In the genomic region with DNA sequence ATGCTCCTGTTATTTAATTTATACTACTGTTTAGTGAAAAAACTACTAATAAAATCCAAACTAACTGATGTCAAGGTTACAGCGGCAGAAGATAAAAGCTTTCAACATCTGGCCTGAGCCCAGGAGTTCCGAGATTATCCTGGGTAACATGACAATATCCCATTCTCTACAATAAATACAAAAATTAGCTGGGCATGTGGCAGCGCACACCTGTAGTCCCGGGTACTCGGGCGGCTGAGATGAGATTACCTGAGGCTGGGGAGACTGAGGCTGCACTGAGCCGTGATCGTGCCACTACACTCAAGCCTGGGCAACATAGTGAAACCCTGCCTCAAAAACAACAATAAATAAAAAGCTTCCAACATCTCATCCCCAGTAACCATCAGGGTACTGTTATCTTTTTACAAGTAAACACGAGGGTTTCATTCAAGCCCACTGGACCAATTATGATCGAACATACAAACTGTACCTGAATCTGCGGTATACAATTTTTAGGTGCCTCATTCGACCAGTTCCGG, we compare ENCODE assay signal across 9 cellular contexts. TPM values are rescaled to one million over a fixed set of nuclear protein-coding genes. Genes with fewer than 3 reads are reported as not detected.
DNase-seq lines count a peak whose midpoint lies in the region; ATAC-seq and TF ChIP-seq lines count a peak whose summit lies in the region.
"Had no signal": no experiment of that assay in that cellular context is flagged by ENCODE, and none has a peak within 500 bp of the region (broad histone marks: within the 10 kb centered on the region; RNA-seq: fewer than 3 reads in every experiment).

No MANE protein-coding gene starts in this region.

- H3K36me3 Mint-ChIP-seq in Calu3 (ENCODE audit: insufficient read depth, unreplicated experiment) = peaks cover 69% of the 10 kb centered on the region

- no peak for DNase-seq in Calu3
- no peak for DNase-seq in PC-9
- DNase-seq in epithelial cell of proximal tubule (ENCODE audit: low read depth) = no peak
- no peak for DNase-seq in activated CD4-positive, CD25-positive, alpha-beta regulatory T cell treated with anti-CD3 and anti-CD28 coated beads, Interleukin-2, amount 50 U/mL, for 72 hours
- no peak for DNase-seq in NCI-H2081 treated with DMSO at 0.1 percent for 48 hours (lab: John Stamatoyannopoulos, UW)
- DNase-seq: posterior cingulate gyrus had no signal

- no peaks in the 10 kb centered on the region for H3K27me3 ChIP-seq in PC-9 (ENCODE audit: insufficient read depth, low read depth)
- no peaks in the 10 kb centered on the region for H3K27me3 ChIP-seq in parathyroid adenoma (ENCODE audit: control insufficient read depth, insufficient read depth, low read length)

- H3K27ac Mint-ChIP-seq in Calu3 (ENCODE audit: unreplicated experiment) = peak overlapping the region; percentile 98

- H3K36me3 ChIP-seq in PC-9 (ENCODE audit: low read depth) = peaks cover 57% of the 10 kb centered on the region
- H3K36me3 ChIP-seq in parathyroid adenoma (ENCODE audit: control insufficient read depth, insufficient read depth, low read length) = no peaks in the 10 kb centered on the region

- H3K9me2 ChIP-seq in PC-9 (ENCODE audit: insufficient read depth) = no peaks in the 10 kb centered on the region

- H3K9me3 ChIP-seq in PC-9 (ENCODE audit: insufficient read depth, low read depth) (no peaks in the 10 kb centered on the region), parathyroid adenoma (ENCODE audit: control insufficient read depth, low read length) (no peaks in the 10 kb centered on the region)

- H3K79me2 ChIP-seq in PC-9 (ENCODE audit: low read depth) (peaks cover 66% of the 10 kb centered on the region), parathyroid adenoma (no peaks in the 10 kb centered on the region)

- TF ChIP-seq CTCF in Calu3 (IDR thresholded peaks at IDR 0.05; ENCODE audit: unreplicated experiment) (no peak), PC-9 (conservative IDR thresholded peaks at IDR 0.05) (no peak), epithelial cell of proximal tubule (conservative IDR thresholded peaks at IDR 0.05; ENCODE audit: low read depth, low read length) (no peak), parathyroid adenoma (IDR thresholded peaks at IDR 0.05) (no peak)

- peaks cover 40% of the 10 kb centered on the region for H3K4me1 ChIP-seq in PC-9 (replicated peaks; ENCODE audit: insufficient read depth)
- peaks cover 12% of the 10 kb centered on the region for H3K4me1 ChIP-seq in parathyroid adenoma

- H3K27ac ChIP-seq in PC-9 = peak overlapping the region; percentile 96
- H3K27ac ChIP-seq in parathyroid adenoma = peak overlapping the region; percentile 90

- H3K4me1 Mint-ChIP-seq in Calu3 (ENCODE audit: low read depth, unreplicated experiment) = peaks cover 32% of the 10 kb centered on the region

- POLR2A ChIA-PET in PC-9 (lab: Charles Lee; ENCODE audit: unreplicated experiment) = interaction anchor here (0.5 kb wide), 1 partner anchor 14 kb away, joined by 5 read pairs; no protein-coding TSS in a partner anchor

- CTCF ChIA-PET in Calu3 (lab: Charles Lee) (no interaction called here), PC-9 (lab: Charles Lee) (interaction anchor here (0.5 kb wide), 1 partner anchor 35 kb away, joined by 4 read pairs; no protein-coding TSS in a partner anchor)

- peak overlapping the region; percentile 89 for H3K4me3 Mint-ChIP-seq in Calu3 (ENCODE audit: low read depth, unreplicated experiment)

- H3K27me3 Mint-ChIP-seq in Calu3 (ENCODE audit: unreplicated experiment) = no peaks in the 10 kb centered on the region

- no peak for ATAC-seq in GM18498 (IDR thresholded peaks at IDR 0.05; ENCODE audit: unreplicated experiment)
- ATAC-seq in GM19395 (IDR thresholded peaks at IDR 0.05; ENCODE audit: unreplicated experiment) = no peak

- peaks cover 52% of the 10 kb centered on the region for H4K20me1 ChIP-seq in PC-9 (ENCODE audit: insufficient read depth)

- no peak overlapping the region for H3K9ac ChIP-seq in parathyroid adenoma

- peak overlapping the region; percentile 86 for H3K4me3 ChIP-seq in PC-9
- H3K4me3 ChIP-seq in epithelial cell of proximal tubule (ENCODE audit: low read depth, low read length) = peak overlapping the region; percentile 96
- peak overlapping the region; percentile 86 for H3K4me3 ChIP-seq in parathyroid adenoma (ENCODE audit: low read depth, low read length)

- H3K4me2 ChIP-seq in PC-9 = peak overlapping the region; percentile 99
- peak overlapping the region; percentile 84 for H3K4me2 ChIP-seq in parathyroid adenoma (ENCODE audit: low read length)

- H3F3A ChIP-seq in PC-9 (ENCODE audit: insufficient read depth, low read depth) = peaks cover 76% of the 10 kb centered on the region

- no peaks in the 10 kb centered on the region for H3K9me3 Mint-ChIP-seq in Calu3 (ENCODE audit: low read depth, unreplicated experiment)

- BruUV-seq in Calu3 (replicated peaks; lab: Mats Ljungman, UMichigan) (no TSS peak), PC-9 (replicated peaks; lab: Mats Ljungman, UMichigan) (no TSS peak)

- intact Hi-C loops in Calu3 (cut with micrococcal nuclease; ENCODE audit: unreplicated experiment) (loop anchor here (2.0 kb wide), 1 partner anchor 45 kb away; no protein-coding TSS in a partner anchor), PC-9 (cut with micrococcal nuclease; ENCODE audit: unreplicated experiment) (no loop called here)

- H2AFZ ChIP-seq in PC-9 (no peak overlapping the region), parathyroid adenoma (no peak overlapping the region)

RNA-seq across cellular contexts. Expression of a gene that starts 1.3 kb away (rescaled TPM):
- total RNA-seq in Calu3 (2022) = 984 and 1,038 TPM in 2 replicates
- 3,889 and 3,938 TPM in 2 replicates for total RNA-seq in PC-9 (2021)
- total RNA-seq in epithelial cell of proximal tubule = 159 and 301 TPM in 2 replicates

RNA-seq across cellular contexts. Expression of a gene that starts 7.4 kb away (rescaled TPM):
- total RNA-seq in Calu3 (2022) (5.9 and 8.2 TPM in 2 replicates), PC-9 (2021) (10.8 and 16.1 TPM in 2 replicates), epithelial cell of proximal tubule (0.43 and 0.63 TPM in 2 replicates)

RNA-seq across cellular contexts. Expression of a gene that starts 35.6 kb away (rescaled TPM):
- 117 and 118 TPM in 2 replicates for total RNA-seq in Calu3 (2022)
- total RNA-seq in PC-9 (2021) = 155 and 178 TPM in 2 replicates
- 30.5 and 38.5 TPM in 2 replicates for total RNA-seq in epithelial cell of proximal tubule
